9 cellular contexts compared by ENCODE assay signal in the genomic region with DNA sequence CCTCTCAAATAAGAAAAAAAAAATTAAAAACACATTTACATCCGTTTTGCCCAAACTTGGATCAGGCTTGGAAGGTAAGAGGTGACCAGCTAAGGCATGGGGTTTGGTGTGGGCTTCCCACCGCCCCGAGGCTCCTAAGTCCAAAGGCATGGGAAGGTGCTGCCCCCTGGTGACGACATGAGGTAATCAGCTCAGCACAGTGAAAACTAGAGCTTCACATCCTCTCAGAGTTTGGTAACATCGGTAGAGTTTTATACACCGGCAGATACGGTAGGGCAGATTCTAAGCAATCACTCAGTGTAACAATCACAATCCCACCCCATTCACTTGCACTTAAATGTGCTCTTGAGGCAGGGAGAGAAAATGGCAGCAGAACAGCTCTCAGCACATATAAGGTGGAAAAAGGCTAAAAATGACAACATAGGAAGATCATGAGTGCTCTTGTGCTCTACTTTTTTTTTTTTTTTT.
DNase-seq lines count a peak whose midpoint lies in the region; ATAC-seq and TF ChIP-seq lines count a peak whose summit lies in the region.
"Had no signal": no experiment of that assay in that cellular context is flagged by ENCODE, and none has a peak within 500 bp of the region (broad histone marks: within the 10 kb centered on the region; RNA-seq: fewer than 3 reads in every experiment).

No MANE protein-coding gene starts in this region.

- peak; percentile 94 for ATAC-seq in GM19455 (IDR thresholded peaks at IDR 0.05; ENCODE audit: unreplicated experiment)
- peak; percentile 93 to 96 for ATAC-seq in natural killer cell treated with Interleukin-12 subunit alpha and Interleukin-12 subunit beta and Interleukin-15 and Interleukin-18, amount 100 ng/mL, for 72 hours

- no peaks in the 10 kb centered on the region for H3F3A ChIP-seq in OCI-LY1 (ENCODE audit: insufficient read depth, low read length)

- no peak overlapping the region for H2AFZ ChIP-seq in OCI-LY1 (ENCODE audit: low read length)
- H2AFZ ChIP-seq in fibroblast of lung (ENCODE audit: low read length) = no peak overlapping the region

- POLR2A ChIA-PET in CD8-positive, alpha-beta memory T cell (lab: Charles Lee) = interaction anchor here (0.7 kb wide), 1 partner anchor 495 kb away, joined by 12 read pairs; no protein-coding TSS in a partner anchor

- no peaks in the 10 kb centered on the region for H3K36me3 ChIP-seq in CD8-positive, alpha-beta memory T cell (ENCODE audit: insufficient read depth, low read length)
- H3K36me3 ChIP-seq in OCI-LY1 (ENCODE audit: insufficient read depth, low read length) (peaks cover 61% of the 10 kb centered on the region), fibroblast of lung (ENCODE audit: control insufficient read depth, insufficient read depth, low read length) (no peaks in the 10 kb centered on the region)

- no peak overlapping the region for H3K27ac Mint-ChIP-seq in CD8-positive, alpha-beta memory T cell
- H3K27ac Mint-ChIP-seq in natural killer cell treated with Interleukin-12 subunit alpha and Interleukin-12 subunit beta and Interleukin-15 and Interleukin-18, amount 100 ng/mL, for 72 hours = no peak overlapping the region
- H3K27ac Mint-ChIP-seq: activated naive CD8-positive, alpha-beta T cell had no signal

- peak; percentile 58 to 86 (median 69) for DNase-seq in CD8-positive, alpha-beta memory T cell
- DNase-seq in HUDEP-2 (lab: John Stamatoyannopoulos, UW; ENCODE audit: unreplicated experiment in 76 of 76) = peak in 62 of 76 experiments; percentile 5 to 72 (median 47)
- peak; percentile 65 for DNase-seq in activated T-cell treated with anti-CD3 and anti-CD28 coated beads for 48 hours (ENCODE audit: low read depth)
- DNase-seq in fibroblast of lung (ENCODE audit: low read depth in 2 of 2) = peak; percentile 58 to 74
- DNase-seq in natural killer cell treated with Interleukin-12 subunit alpha and Interleukin-12 subunit beta and Interleukin-15 and Interleukin-18, amount 100 ng/mL, for 72 hours (ENCODE audit: low spot score) = peak; percentile 82
- DNase-seq in stimulated activated naive CD4-positive, alpha-beta T cell (lab: John Stamatoyannopoulos, UW) = peak; percentile 48 to 82 (median 66)

- H3K4me2 ChIP-seq in OCI-LY1 (ENCODE audit: low read length) (peak overlapping the region; percentile 58), fibroblast of lung (ENCODE audit: extremely low read depth, insufficient read depth, low read length) (no peak overlapping the region)

- H3K4me3 ChIP-seq in CD8-positive, alpha-beta memory T cell (ENCODE audit: low read length) = no peak overlapping the region
- H3K4me3 ChIP-seq in OCI-LY1 (ENCODE audit: low read depth, low read length, poor library complexity, severe bottlenecking) (peak overlapping the region; percentile 41), fibroblast of lung (replicated peaks in 1 of 4; ENCODE audit: control extremely low read depth in 1 of 4, insufficient read depth in 1 of 4, low read depth in 3 of 4, low read length in 4 of 4) (no peak overlapping the region)

- no peaks in the 10 kb centered on the region for H3K9me3 ChIP-seq in CD8-positive, alpha-beta memory T cell (ENCODE audit: low read length)
- H3K9me3 ChIP-seq in OCI-LY1 (ENCODE audit: low read length) = no peaks in the 10 kb centered on the region
- no peaks in the 10 kb centered on the region for H3K9me3 ChIP-seq in fibroblast of lung (ENCODE audit: control insufficient read depth, insufficient read depth, low read depth, low read length)

- H3K4me3 Mint-ChIP-seq in CD8-positive, alpha-beta memory T cell = no peak overlapping the region
- no peak overlapping the region for H3K4me3 Mint-ChIP-seq in natural killer cell treated with Interleukin-12 subunit alpha and Interleukin-12 subunit beta and Interleukin-15 and Interleukin-18, amount 100 ng/mL, for 72 hours
- H3K4me3 Mint-ChIP-seq: activated naive CD8-positive, alpha-beta T cell had no signal

- no peaks in the 10 kb centered on the region for H3K79me2 ChIP-seq in OCI-LY1 (ENCODE audit: insufficient read depth, low read length)
- H3K79me2 ChIP-seq in fibroblast of lung (ENCODE audit: control insufficient read depth, insufficient read depth, low read length) = no peaks in the 10 kb centered on the region

- peaks cover 6 to 38% (median 11%) of the 10 kb centered on the region in 3 donors for H3K36me3 Mint-ChIP-seq in CD8-positive, alpha-beta memory T cell
- H3K36me3 Mint-ChIP-seq in natural killer cell treated with Interleukin-12 subunit alpha and Interleukin-12 subunit beta and Interleukin-15 and Interleukin-18, amount 100 ng/mL, for 72 hours = peaks cover 5% of the 10 kb centered on the region

- H3K4me1 Mint-ChIP-seq in CD8-positive, alpha-beta memory T cell = peaks cover 8 to 17% (median 10%) of the 10 kb centered on the region in 3 donors
- peaks cover 18 to 25% of the 10 kb centered on the region in 2 donors for H3K4me1 Mint-ChIP-seq in natural killer cell treated with Interleukin-12 subunit alpha and Interleukin-12 subunit beta and Interleukin-15 and Interleukin-18, amount 100 ng/mL, for 72 hours (ENCODE audit: low read depth in 2 of 2)

- no peak overlapping the region for H3K27ac ChIP-seq in CD8-positive, alpha-beta memory T cell (ENCODE audit: low read depth, low read length)
- H3K27ac ChIP-seq in OCI-LY1 (ENCODE audit: low read depth, low read length, poor library complexity, severe bottlenecking) (peak overlapping the region; percentile 64), fibroblast of lung (ENCODE audit: insufficient read depth, low read length) (no peak overlapping the region)

- no peaks in the 10 kb centered on the region for H3K4me1 ChIP-seq in CD8-positive, alpha-beta memory T cell (ENCODE audit: insufficient read depth, low read length)
- H3K4me1 ChIP-seq in OCI-LY1 (ENCODE audit: insufficient read depth, low read length, severe bottlenecking) (peaks cover 16% of the 10 kb centered on the region), fibroblast of lung (ENCODE audit: control insufficient read depth, extremely low read depth, insufficient read depth, low read length) (no peaks in the 10 kb centered on the region)

- H3K9me2 ChIP-seq in OCI-LY1 (ENCODE audit: low read depth, low read length) = no peaks in the 10 kb centered on the region

- no peaks in the 10 kb centered on the region for H3K27me3 Mint-ChIP-seq in CD8-positive, alpha-beta memory T cell
- no peaks in the 10 kb centered on the region for H3K27me3 Mint-ChIP-seq in natural killer cell treated with Interleukin-12 subunit alpha and Interleukin-12 subunit beta and Interleukin-15 and Interleukin-18, amount 100 ng/mL, for 72 hours
- H3K27me3 Mint-ChIP-seq: activated naive CD8-positive, alpha-beta T cell had no signal

- no peaks in the 10 kb centered on the region for H3K9me3 Mint-ChIP-seq in CD8-positive, alpha-beta memory T cell
- no peaks in the 10 kb centered on the region for H3K9me3 Mint-ChIP-seq in natural killer cell treated with Interleukin-12 subunit alpha and Interleukin-12 subunit beta and Interleukin-15 and Interleukin-18, amount 100 ng/mL, for 72 hours

- H3K9ac ChIP-seq in OCI-LY1 (ENCODE audit: low read length) (no peak overlapping the region; the same call in 1 of the 2 replicates), fibroblast of lung (ENCODE audit: insufficient read depth, low read length) (no peak overlapping the region)

- peak; percentile 98 for TF ChIP-seq CTCF in OCI-LY1 (IDR thresholded peaks at IDR 0.05; ENCODE audit: low read length)
- TF ChIP-seq CTCF in fibroblast of lung (conservative IDR thresholded peaks at IDR 0.05 in 1 of 2, IDR thresholded peaks at IDR 0.05 in 1 of 2; ENCODE audit: low read depth in 1 of 2, low read length in 2 of 2) = peak; percentile 91 to 97

- no peaks in the 10 kb centered on the region for H3K27me3 ChIP-seq in CD8-positive, alpha-beta memory T cell (ENCODE audit: insufficient read depth, low read length, poor library complexity, severe bottlenecking)
- H3K27me3 ChIP-seq in OCI-LY1 (ENCODE audit: insufficient read depth, low read length) = no peaks in the 10 kb centered on the region
- no peaks in the 10 kb centered on the region for H3K27me3 ChIP-seq in fibroblast of lung (ENCODE audit: control insufficient read depth, insufficient read depth, low read length)

- H4K20me1 ChIP-seq in OCI-LY1 (ENCODE audit: insufficient read depth, low read length) (no peaks in the 10 kb centered on the region), fibroblast of lung (ENCODE audit: control insufficient read depth, extremely low read depth, insufficient read depth, low read length) (no peaks in the 10 kb centered on the region)

- CTCF ChIA-PET in CD8-positive, alpha-beta memory T cell (lab: Charles Lee) = interaction anchor here (0.7 to 3.8 kb wide), 45 partner anchors 10 to 814 kb away, joined by 3 to 55 read pairs (median 4); no protein-coding TSS in a partner anchor
